In the genomic region with DNA sequence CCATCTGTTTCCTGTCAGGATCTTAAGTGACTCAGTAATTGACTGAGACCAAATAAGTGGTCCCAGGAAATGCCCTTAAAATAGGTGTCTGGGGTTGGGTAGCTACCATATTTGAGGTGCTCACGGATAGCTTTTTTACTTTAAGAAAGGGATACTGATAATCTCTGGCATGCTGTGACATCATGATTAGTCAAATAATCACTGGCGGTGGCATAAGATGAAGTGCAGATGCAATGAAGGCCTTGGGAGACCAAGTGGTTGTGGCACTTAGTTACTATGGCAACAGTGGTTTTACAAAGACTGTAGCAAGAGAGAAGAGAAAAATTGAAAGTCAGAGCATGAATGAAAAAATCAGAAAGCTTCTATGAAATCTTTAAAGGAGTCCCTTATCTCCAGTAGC, we compare ENCODE assay signal across 19 cellular contexts.
DNase-seq lines count a peak whose midpoint lies in the region; ATAC-seq and TF ChIP-seq lines count a peak whose summit lies in the region.
"Had no signal": no experiment of that assay in that cellular context is flagged by ENCODE, and none has a peak within 500 bp of the region (broad histone marks: within the 10 kb centered on the region; RNA-seq: fewer than 3 reads in every experiment).

No MANE protein-coding gene starts in this region.

- POLR2A ChIA-PET in MCF 10A (lab: Yijun Ruan, JAX): interaction anchor here (0.7 kb wide), 1 partner anchor 12 kb away, joined by 3 read pairs; no protein-coding TSS in a partner anchor

- no peak for TF ChIP-seq EP300 in gastroesophageal sphincter (IDR thresholded peaks at IDR 0.05)

- in situ Hi-C loops in mammary epithelial cell (cut with MboI; ENCODE audit: low sequenced_read_pairs in 2 of 2): no loop called here

- no peaks in the 10 kb centered on the region for H3K27me3 Mint-ChIP-seq in MCF 10A (ENCODE audit: insufficient read depth, unreplicated experiment)
- H3K27me3 Mint-ChIP-seq: CD8-positive, alpha-beta memory T cell had no signal

- intact Hi-C loops in MCF 10A (cut with micrococcal nuclease): no loop called here
- intact Hi-C loops in mammary epithelial cell (cut with micrococcal nuclease): no loop called here
- intact Hi-C loops in esophagus squamous epithelium (cut with DNase I): no loop called here

- H3K9me3 ChIP-seq in mammary epithelial cell (replicated peaks; ENCODE audit: insufficient read depth, low read length) (no peaks in the 10 kb centered on the region), esophagus squamous epithelium (peaks cover 0 to 4% (median 0%) of the 10 kb centered on the region in 3 donors), gastroesophageal sphincter (peaks cover 0 to 6% (median 0%) of the 10 kb centered on the region in 3 donors)

- no peak for ATAC-seq in gastroesophageal sphincter
- ATAC-seq: activated CD8-positive, alpha-beta T cell treated with anti-CD3 and anti-CD28 coated beads, Interleukin-2, amount 10 ng/mL, durations not matched to agents 7 days and 5 days; activated naive CD4-positive, alpha-beta T cell treated with anti-CD3 and anti-CD28 coated beads, Interleukin-2, amount 50 U/mL, for 72 hours; activated T-cell treated with anti-CD3 and anti-CD28 coated beads, Interleukin-2, amount 50 U/mL, for 72 hours; sciatic nerve had no signal

- H3K4me1 Mint-ChIP-seq in MCF 10A (ENCODE audit: insufficient read depth, unreplicated experiment): no peaks in the 10 kb centered on the region
- H3K4me1 Mint-ChIP-seq: CD8-positive, alpha-beta memory T cell had no signal

- H3K4me2 ChIP-seq in mammary epithelial cell (ENCODE audit: insufficient read depth, low read depth, low read length): no peak overlapping the region

- H3K36me3 ChIP-seq in mammary epithelial cell (ENCODE audit: insufficient read depth, low read length): no peaks in the 10 kb centered on the region
- H3K36me3 ChIP-seq in esophagus squamous epithelium: no peaks in the 10 kb centered on the region
- no peaks in the 10 kb centered on the region for H3K36me3 ChIP-seq in gastroesophageal sphincter

- H2AFZ ChIP-seq in mammary epithelial cell (ENCODE audit: low read depth, low read length): no peak overlapping the region

- dilution Hi-C loops in mammary epithelial cell (cut with HindIII; ENCODE audit: low sequenced_read_pairs): no loop called here

- H3K36me3 Mint-ChIP-seq in MCF 10A (ENCODE audit: insufficient read depth, unreplicated experiment): no peaks in the 10 kb centered on the region
- H3K36me3 Mint-ChIP-seq: activated naive CD4-positive, alpha-beta T cell treated with anti-CD3 and anti-CD28 coated beads, Interleukin-2, amount 50 U/mL, for 72 hours; brain; CD8-positive, alpha-beta memory T cell had no signal

- H4K20me1 ChIP-seq in mammary epithelial cell (ENCODE audit: insufficient read depth, low read length): no peaks in the 10 kb centered on the region

- BruUV-seq in MCF 10A (replicated peaks; lab: Mats Ljungman, UMichigan) (no TSS peak), mammary epithelial cell (replicated peaks; lab: Mats Ljungman, UMichigan) (no TSS peak)

- CTCF ChIA-PET in MCF 10A (lab: Yijun Ruan, JAX) (interaction anchor here (1.2 kb wide), 1 partner anchor 9 kb away, joined by 3 read pairs; no protein-coding TSS in a partner anchor), mammary epithelial cell (lab: Charles Lee; ENCODE audit: low non-redundant PET) (no interaction called here)

- peaks cover 20% of the 10 kb centered on the region for H3K9me3 Mint-ChIP-seq in MCF 10A (ENCODE audit: unreplicated experiment)

- H3K4me3 Mint-ChIP-seq in MCF 10A (ENCODE audit: unreplicated experiment): no peak overlapping the region
- H3K4me3 Mint-ChIP-seq: activated CD8-positive, alpha-beta T cell treated with anti-CD3 and anti-CD28 coated beads, Interleukin-2, amount 10 ng/mL, durations not matched to agents 7 days and 5 days; activated T-cell treated with anti-CD3 and anti-CD28 coated beads, Interleukin-2, amount 50 U/mL, for 72 hours; brain; CD8-positive, alpha-beta memory T cell had no signal

- no peak overlapping the region for H3K9ac ChIP-seq in mammary epithelial cell (ENCODE audit: insufficient read depth, low read length)

- H3K27ac ChIP-seq in mammary epithelial cell (ENCODE audit: insufficient read depth, low read depth, low read length): no peak overlapping the region
- no peak overlapping the region for H3K27ac ChIP-seq in esophagus squamous epithelium
- H3K27ac ChIP-seq in gastroesophageal sphincter: no peak overlapping the region
- H3K27ac ChIP-seq: VCaP had no signal

- H3K4me3 ChIP-seq in mammary epithelial cell (replicated peaks in 1 of 3; ENCODE audit: insufficient read depth in 1 of 3, low read depth in 2 of 3, low read length in 3 of 3): no peak overlapping the region
- H3K4me3 ChIP-seq in cardiac fibroblast (replicated peaks in 1 of 2; ENCODE audit: low read depth in 2 of 2, low read length in 2 of 2): no peak overlapping the region
- H3K4me3 ChIP-seq in esophagus squamous epithelium: no peak overlapping the region
- H3K4me3 ChIP-seq in gastroesophageal sphincter: no peak overlapping the region

- peak overlapping the region; percentile 21 for H3K27ac Mint-ChIP-seq in MCF 10A (ENCODE audit: low read depth, unreplicated experiment)
- H3K27ac Mint-ChIP-seq: activated CD8-positive, alpha-beta T cell treated with anti-CD3 and anti-CD28 coated beads, Interleukin-2, amount 10 ng/mL, durations not matched to agents 7 days and 5 days; activated naive CD4-positive, alpha-beta T cell treated with anti-CD3 and anti-CD28 coated beads, Interleukin-2, amount 50 U/mL, for 72 hours; activated T-cell treated with anti-CD3 and anti-CD28 coated beads, Interleukin-2, amount 50 U/mL, for 72 hours; CD8-positive, alpha-beta memory T cell had no signal

- H3K27me3 ChIP-seq in mammary epithelial cell (ENCODE audit: insufficient read depth, low read length) (no peaks in the 10 kb centered on the region), esophagus squamous epithelium (no peaks in the 10 kb centered on the region), gastroesophageal sphincter (no peaks in the 10 kb centered on the region)

- 84% methylated on average over 2 of the region's 2 CpGs for WGBS in mammary epithelial cell (ENCODE audit: low coverage, missing lambda C conversion rate)
- WGBS in esophagus squamous epithelium, 2 donors: 60 to 82% methylated on average over 2 of the region's 2 CpGs
- WGBS in gastroesophageal sphincter (ENCODE audit: low coverage in 1 of 2), 2 donors: 64 to 83% methylated on average over 2 of the region's 2 CpGs

- H3K79me2 ChIP-seq in mammary epithelial cell (ENCODE audit: insufficient read depth, low read length): no peaks in the 10 kb centered on the region

- TF ChIP-seq CTCF in MCF 10A (IDR thresholded peaks at IDR 0.05; ENCODE audit: unreplicated experiment) (no peak), mammary epithelial cell (conservative IDR thresholded peaks at IDR 0.05 in 1 of 2, IDR thresholded peaks at IDR 0.05 in 1 of 2; ENCODE audit: extremely low read depth in 1 of 2, insufficient read depth in 1 of 2, low read depth in 1 of 2, low read length in 2 of 2) (no peak), cardiac fibroblast (IDR thresholded peaks at IDR 0.05; ENCODE audit: low read depth, low read length) (no peak), esophagus squamous epithelium (IDR thresholded peaks at IDR 0.05) (no peak), gastroesophageal sphincter (IDR thresholded peaks at IDR 0.05) (no peak)

- TF ChIP-seq POLR2A in esophagus squamous epithelium (IDR thresholded peaks at IDR 0.05) (no peak), gastroesophageal sphincter (IDR thresholded peaks at IDR 0.05) (no peak)

- no peak for DNase-seq in MCF 10A (ENCODE audit: unreplicated experiment)
- no peak for DNase-seq in mammary epithelial cell
- DNase-seq in NCI-H226: peak; percentile 6
- peak; percentile 26 to 30 for DNase-seq in cardiac fibroblast (ENCODE audit: low read depth in 2 of 2)
- peak; percentile 1 for DNase-seq in renal cortical epithelial cell (ENCODE audit: low read depth)
- no peak for DNase-seq in mucosa of gallbladder (ENCODE audit: low spot score)
- DNase-seq in esophagus squamous epithelium (lab: John Stamatoyannopoulos, UW): no peak
- DNase-seq: ACHN; activated CD8-positive, alpha-beta T cell treated with anti-CD3 and anti-CD28 coated beads, Interleukin-2, amount 10 ng/mL, durations not matched to agents 7 days and 5 days; activated T-cell treated with anti-CD3 and anti-CD28 coated beads, Interleukin-2, amount 50 U/mL, for 72 hours; CD8-positive, alpha-beta memory T cell; NCI-H1436 treated with DMSO at 0.1 percent for 48 hours; stimulated activated CD4-positive, alpha-beta T cell treated with anti-CD3 and anti-CD28 coated beads, Interleukin-1b, Interleukin-23, amount 100 ng/mL, for 48 hours; T-helper 1 cell had no signal

- H3K4me1 ChIP-seq in mammary epithelial cell (ENCODE audit: insufficient read depth, low read length) (no peaks in the 10 kb centered on the region), esophagus squamous epithelium (no peaks in the 10 kb centered on the region), gastroesophageal sphincter (no peaks in the 10 kb centered on the region)

Comparison
In these comparisons a context has a peak if more than half of its experiments do, and no peak if none do; other contexts are left out.
1. DNase-seq: peak in NCI-H226 (single experiment), cardiac fibroblast (2 of 2) and renal cortical epithelial cell (single experiment); none in MCF 10A (single experiment), mammary epithelial cell (single experiment), mucosa of gallbladder (single experiment) and esophagus squamous epithelium (single experiment).